ENCODE assay signal across 18 cellular contexts in genomic region chr13:46620029-46620428, GRCh38.
DNase-seq lines count a peak whose midpoint lies in the region; FAIRE-seq and TF ChIP-seq lines count a peak whose summit lies in the region.
"Had no signal": no experiment of that assay in that cellular context is flagged by ENCODE, and none has a peak within 500 bp of the region (broad histone marks: within the 10 kb centered on the region; RNA-seq: fewer than 3 reads in every experiment).

No MANE protein-coding gene starts in this region.

- intact Hi-C loops in A673 (cut with micrococcal nuclease; ENCODE audit: unreplicated experiment) = loop anchor here (5.0 kb wide), 1 partner anchor 68 kb away; the partner anchor contains the start of gene LRCH1

- H4K20me1 ChIP-seq in OCI-LY3 (ENCODE audit: insufficient read depth, low read length) (peaks cover 64% of the 10 kb centered on the region), neural progenitor cell (ENCODE audit: low read depth) (no peaks in the 10 kb centered on the region)

- H3K4me1 ChIP-seq in A673 (ENCODE audit: insufficient read depth, low read length, poor library complexity, severe bottlenecking) = peaks cover 78% of the 10 kb centered on the region
- peaks cover 71% of the 10 kb centered on the region for H3K4me1 ChIP-seq in OCI-LY3 (ENCODE audit: low read length)
- peaks cover 5% of the 10 kb centered on the region for H3K4me1 ChIP-seq in mesendoderm (ENCODE audit: control insufficient read depth, low read depth, low read length)
- peaks cover 38% of the 10 kb centered on the region for H3K4me1 ChIP-seq in BE2C
- H3K4me1 ChIP-seq in neural progenitor cell = peaks cover 22% of the 10 kb centered on the region

- no peak for TF ChIP-seq POLR2A in GM12891 (IDR thresholded peaks at IDR 0.05; ENCODE audit: low read depth, low read length)

- H2AK5ac ChIP-seq in mesendoderm (ENCODE audit: low read length) = no peak overlapping the region

- TF ChIP-seq CTCF in A673 (conservative IDR thresholded peaks at IDR 0.05; ENCODE audit: low read depth, low read length) (no peak), OCI-LY3 (IDR thresholded peaks at IDR 0.05; ENCODE audit: low read depth, low read length) (no peak), BE2C (IDR thresholded peaks at IDR 0.05; ENCODE audit: low read depth, low read length) (no peak), neural progenitor cell (IDR thresholded peaks at IDR 0.05) (no peak)

- H3K4me2 ChIP-seq in OCI-LY3 (ENCODE audit: low read length) (peak overlapping the region; percentile 37), mesendoderm (ENCODE audit: low read length) (no peak overlapping the region), neural progenitor cell (no peak overlapping the region)

- H4K8ac ChIP-seq in mesendoderm (ENCODE audit: low read depth, low read length) = no peak overlapping the region

- H3K4me1 Mint-ChIP-seq in neural progenitor cell = peaks cover 10% of the 10 kb centered on the region

- no TSS peak for BruUV-seq in A673 (replicated peaks; lab: Mats Ljungman, UMichigan)

- CTCF ChIA-PET in A673 (lab: Charles Lee) = no interaction called here

- H2BK120ac ChIP-seq in mesendoderm (ENCODE audit: low read depth, low read length) = no peak overlapping the region

- H3F3A ChIP-seq in neural progenitor cell (ENCODE audit: low read depth) = no peaks in the 10 kb centered on the region

- no peak overlapping the region for H3K27ac Mint-ChIP-seq in neural progenitor cell
- H3K27ac Mint-ChIP-seq: CD4-positive, alpha-beta T cell; HFFc6 had no signal

- H3K23ac ChIP-seq in mesendoderm (ENCODE audit: low read length) = no peak overlapping the region

- H3K4me3 Mint-ChIP-seq in neural progenitor cell = no peak overlapping the region
- H3K4me3 Mint-ChIP-seq: CD4-positive, alpha-beta T cell; HFFc6 had no signal

- H3K79me2 ChIP-seq in OCI-LY3 (ENCODE audit: low read length) (peaks cover 97% of the 10 kb centered on the region), mesendoderm (ENCODE audit: control insufficient read depth, insufficient read depth, low read length) (peaks cover 17% of the 10 kb centered on the region), neural progenitor cell (ENCODE audit: low read depth) (no peaks in the 10 kb centered on the region)

- H3K36me3 ChIP-seq in A673 (ENCODE audit: insufficient read depth, low read length, poor library complexity, severe bottlenecking) (no peaks in the 10 kb centered on the region), OCI-LY3 (replicated peaks; ENCODE audit: low read depth, low read length) (no peaks in the 10 kb centered on the region), mesendoderm (ENCODE audit: control insufficient read depth, insufficient read depth, low read length) (no peaks in the 10 kb centered on the region), BE2C (no peaks in the 10 kb centered on the region), neural progenitor cell (no peaks in the 10 kb centered on the region)

- 100% methylated on average over 2 of the region's 5 CpGs for WGBS in mesendoderm (ENCODE audit: extremely low coverage, insufficient coverage, low lambda C conversion rate)

- no peak for DNase-seq in A673 (ENCODE audit: low spot score)
- DNase-seq in GM18507 (ENCODE audit: extremely low spot score, insufficient read length, low read depth) = no peak
- peak; percentile 56 for DNase-seq in mesendoderm
- DNase-seq in GM12891 (ENCODE audit: insufficient read length, low spot score) = no peak
- no peak for DNase-seq in BE2C
- DNase-seq in neural progenitor cell (ENCODE audit: low spot score) = no peak
- no peak for DNase-seq in activated CD4-positive, CD25-positive, alpha-beta regulatory T cell treated with anti-CD3 and anti-CD28 coated beads, Interleukin-2, amount 50 U/mL, for 72 hours
- DNase-seq: Calu3; CD4-positive, alpha-beta T cell; DMS53; HFFc6; NCI-H187 treated with DMSO at 0.1 percent for 48 hours; NCI-H345; NCI-H526; OCI-M1 had no signal

- H3K27me3 Mint-ChIP-seq in neural progenitor cell (ENCODE audit: insufficient read depth, low read depth) = peaks cover 3% of the 10 kb centered on the region
- H3K27me3 Mint-ChIP-seq: CD4-positive, alpha-beta T cell had no signal

- H3K27me3 ChIP-seq in A673 (replicated peaks; ENCODE audit: insufficient read depth, low read depth, low read length, poor library complexity) = no peaks in the 10 kb centered on the region
- no peaks in the 10 kb centered on the region for H3K27me3 ChIP-seq in OCI-LY3 (ENCODE audit: low read depth, low read length)
- no peaks in the 10 kb centered on the region for H3K27me3 ChIP-seq in mesendoderm (ENCODE audit: insufficient read depth, low read length, poor library complexity)
- no peaks in the 10 kb centered on the region for H3K27me3 ChIP-seq in BE2C
- no peaks in the 10 kb centered on the region for H3K27me3 ChIP-seq in neural progenitor cell

- FAIRE-seq in GM18507 (lab: Jason Lieb, UNC) = peak; percentile 48
- FAIRE-seq in GM12891 (lab: Jason Lieb, UNC) = no peak
- FAIRE-seq: A204.1, H54 had no signal

- no peaks in the 10 kb centered on the region for H3K36me3 Mint-ChIP-seq in neural progenitor cell

- H2BK5ac ChIP-seq in mesendoderm (ENCODE audit: low read length) = no peak overlapping the region

- H3K56ac ChIP-seq in mesendoderm (ENCODE audit: low read length) = no peak overlapping the region

- POLR2A ChIA-PET in A673 (lab: Charles Lee; ENCODE audit: low non-redundant PET) = no interaction called here

- no peaks in the 10 kb centered on the region for H3K9me3 Mint-ChIP-seq in neural progenitor cell
- H3K9me3 Mint-ChIP-seq: CD4-positive, alpha-beta T cell; HFFc6 had no signal

- H2AFZ ChIP-seq in OCI-LY3 (ENCODE audit: low read depth, low read length) = no peak overlapping the region
- H2AFZ ChIP-seq in neural progenitor cell (replicated peaks) = no peak overlapping the region

- no peak overlapping the region for H4K5ac ChIP-seq in mesendoderm (ENCODE audit: low read length)

- H3K27ac ChIP-seq in A673 (ENCODE audit: low read depth, low read length, poor library complexity, severe bottlenecking) (peak overlapping the region; percentile 39), OCI-LY3 (ENCODE audit: low read length) (no peak overlapping the region), mesendoderm (ENCODE audit: low read depth, low read length) (no peak overlapping the region), neural progenitor cell (no peak overlapping the region)

- H3K4me3 ChIP-seq in A673 (ENCODE audit: low read depth, low read length, poor library complexity, severe bottlenecking) (no peak overlapping the region), OCI-LY3 (ENCODE audit: low read length) (no peak overlapping the region), mesendoderm (ENCODE audit: low read length) (no peak overlapping the region), BE2C (ENCODE audit: low read depth, low read length) (no peak overlapping the region), neural progenitor cell (no peak overlapping the region)

- H3K9ac ChIP-seq in OCI-LY3 (ENCODE audit: low read length) (no peak overlapping the region), mesendoderm (ENCODE audit: low read length) (no peak overlapping the region), neural progenitor cell (no peak overlapping the region)

- no peak overlapping the region for H2BK15ac ChIP-seq in mesendoderm (replicated peaks; ENCODE audit: low read depth)

- no peak overlapping the region for H3K18ac ChIP-seq in mesendoderm (ENCODE audit: low read length)

- H3K79me1 ChIP-seq in mesendoderm (ENCODE audit: low read length) = peaks cover 14% of the 10 kb centered on the region

- H3K4ac ChIP-seq in mesendoderm (ENCODE audit: low read depth, low read length) = no peak overlapping the region

- H3K9me3 ChIP-seq in A673 (ENCODE audit: low read depth, low read length, poor library complexity, severe bottlenecking) (no peaks in the 10 kb centered on the region), OCI-LY3 (ENCODE audit: insufficient read depth, low read length) (no peaks in the 10 kb centered on the region), BE2C (no peaks in the 10 kb centered on the region), neural progenitor cell (ENCODE audit: low read depth) (no peaks in the 10 kb centered on the region)

TF ChIP-seq in GM12891, 5 proteins besides CTCF, POLR2A, EP300 and RAD21:
- no peak for TF ChIP-seq TAF1 (IDR thresholded peaks at IDR 0.05; ENCODE audit: low read depth, low read length)
- TF ChIP-seq POU2F2 (IDR thresholded peaks at IDR 0.05; ENCODE audit: low read depth, low read length) = no peak
- no peak for TF ChIP-seq PAX5 (IDR thresholded peaks at IDR 0.05; ENCODE audit: insufficient read depth, low read length, severe bottlenecking)
- no peak for TF ChIP-seq POLR2AphosphoS5 (IDR thresholded peaks at IDR 0.05; ENCODE audit: low read depth, low read length)
